In genomic region chrX:52650676-52651075, GRCh38 we compare ENCODE assay signal across 7 cellular contexts. TPM values are rescaled to one million over a fixed set of nuclear protein-coding genes. Genes with fewer than 3 reads are reported as not detected.
"Had no signal": no experiment of that assay in that cellular context is flagged by ENCODE, and none has a peak within 500 bp of the region (broad histone marks: within the 10 kb centered on the region; RNA-seq: fewer than 3 reads in every experiment).

No MANE protein-coding gene starts in this region.

RNA-seq across cellular contexts. Expression of gene SSX7, which starts 4.0 kb away (rescaled TPM):
- total RNA-seq: LHCN-M2, MCF 10A, NCI-H460, OCI-LY7, PC-9, Right ventricle myocardium superior, SJSA1 had no signal

RNA-seq across cellular contexts. Expression of gene SSX2, which starts 56.3 kb away (rescaled TPM):
- total RNA-seq: LHCN-M2, MCF 10A, NCI-H460, OCI-LY7, Right ventricle myocardium superior, SJSA1 had no signal
